19 cellular contexts compared by ENCODE assay signal in genomic region chr15:64187396-64188191, GRCh38. TPM values are rescaled to one million over a fixed set of nuclear protein-coding genes. Genes with fewer than 3 reads are reported as not detected.
DNase-seq lines count a peak whose midpoint lies in the region; ATAC-seq and TF ChIP-seq lines count a peak whose summit lies in the region.
"Had no signal": no experiment of that assay in that cellular context is flagged by ENCODE, and none has a peak within 500 bp of the region (broad histone marks: within the 10 kb centered on the region; RNA-seq: fewer than 3 reads in every experiment).

No MANE protein-coding gene starts in this region.

- in situ Hi-C loops in mammary epithelial cell (cut with MboI; ENCODE audit: low sequenced_read_pairs in 2 of 2) = no loop called here

- H3K9me3 ChIP-seq in mammary epithelial cell (replicated peaks; ENCODE audit: insufficient read depth, low read length) = no peaks in the 10 kb centered on the region
- H3K9me3 ChIP-seq: HAP-1, uterus had no signal

- no peaks in the 10 kb centered on the region for H4K20me1 ChIP-seq in mammary epithelial cell (ENCODE audit: insufficient read depth, low read length)

- no peak overlapping the region for H2AFZ ChIP-seq in mammary epithelial cell (ENCODE audit: low read depth, low read length)

- H3K27ac ChIP-seq in mammary epithelial cell (ENCODE audit: insufficient read depth, low read depth, low read length) (no peak overlapping the region), skin epidermis (peak overlapping the region in 14 of 21 experiments; percentile 7 to 79 (median 63))
- H3K27ac ChIP-seq: uterus had no signal

- peaks cover 16% of the 10 kb centered on the region for H3K4me1 Mint-ChIP-seq in activated T-cell treated with anti-CD3 and anti-CD28 coated beads, Interleukin-2, amount 50 U/mL, for 72 hours (ENCODE audit: low read depth)
- H3K4me1 Mint-ChIP-seq: memory B cell; stimulated activated naive B cell treated with anti-CD40 and anti-IgM and Interleukin-4, amounts not matched to agents 10 μg/mL and 1 μg/mL and 100 μg/mL, for 72 hours had no signal

- DNase-seq in activated T-cell treated with anti-CD3 and anti-CD28 coated beads, Interleukin-2, amount 50 U/mL, for 72 hours = no peak
- no peak for DNase-seq in activated T-cell treated with anti-CD3 and anti-CD28 coated beads, Interleukin-2, amount 50 U/mL, for 1 hour
- peak; percentile 83 for DNase-seq in HPDE6-E6E7 (ENCODE audit: extremely low spot score)
- peak; percentile 87 for DNase-seq in mammary epithelial cell
- no peak for DNase-seq in Right ventricle myocardium inferior (ENCODE audit: missing footprints)
- no peak for DNase-seq in NCI-H2107 treated with DMSO at 0.1 percent for 48 hours (lab: John Stamatoyannopoulos, UW; ENCODE audit: unreplicated experiment)
- DNase-seq: activated naive CD8-positive, alpha-beta T cell treated with anti-CD3 and anti-CD28 coated beads, Interleukin-2, amount 10 ng/mL, durations not matched to agents 7 days and 5 days; NCI-H1092 treated with DMSO at 0.1 percent for 48 hours; NCI-H2107; NCI-H748 treated with DMSO at 0.1 percent for 48 hours; stimulated activated naive B cell treated with anti-CD40 and anti-IgM and Interleukin-4, amounts not matched to agents 10 μg/mL and 1 μg/mL and 100 μg/mL, for 72 hours; SW 1271; uterus had no signal

- intact Hi-C loops in mammary epithelial cell (cut with micrococcal nuclease) = loop anchor here (1.0 kb wide), 1 partner anchor 169 kb away; the partner anchor contains the start of gene CSNK1G1
- intact Hi-C loops in Right ventricle myocardium inferior (cut with DNase I) = no loop called here

- H3K4me3 ChIP-seq in mammary epithelial cell (replicated peaks in 1 of 3; ENCODE audit: insufficient read depth in 1 of 3, low read depth in 2 of 3, low read length in 3 of 3) = no peak overlapping the region
- peak overlapping the region in 1 of 7 experiments; percentile 4 for H3K4me3 ChIP-seq in skin epidermis
- H3K4me3 ChIP-seq: HAP-1, uterus had no signal

- no peaks in the 10 kb centered on the region for H3K27me3 Mint-ChIP-seq in activated T-cell treated with anti-CD3 and anti-CD28 coated beads, Interleukin-2, amount 50 U/mL, for 72 hours (ENCODE audit: low read depth)
- H3K27me3 Mint-ChIP-seq: activated naive CD8-positive, alpha-beta T cell treated with anti-CD3 and anti-CD28 coated beads, Interleukin-2, amount 10 ng/mL, durations not matched to agents 7 days and 5 days; memory B cell; stimulated activated naive B cell treated with anti-CD40 and anti-IgM and Interleukin-4, amounts not matched to agents 10 μg/mL and 1 μg/mL and 100 μg/mL, for 72 hours had no signal

- peaks cover 15% of the 10 kb centered on the region for H3K4me1 ChIP-seq in mammary epithelial cell (ENCODE audit: insufficient read depth, low read length)
- H3K4me1 ChIP-seq: uterus had no signal

- peak; percentile 33 to 48 for ATAC-seq in activated T-cell treated with anti-CD3 and anti-CD28 coated beads, Interleukin-2, amount 50 U/mL, for 72 hours (replicated peaks in 1 of 2)
- no peak for ATAC-seq in Right ventricle myocardium inferior
- no peak for ATAC-seq in HG03039 (IDR thresholded peaks at IDR 0.05; ENCODE audit: unreplicated experiment)
- ATAC-seq: stimulated activated naive B cell treated with anti-CD40 and anti-IgM and Interleukin-4, amounts not matched to agents 10 μg/mL and 1 μg/mL and 100 μg/mL, for 72 hours had no signal

- H3K4me3 Mint-ChIP-seq in activated T-cell treated with anti-CD3 and anti-CD28 coated beads, Interleukin-2, amount 50 U/mL, for 72 hours = peak overlapping the region; percentile 0 to 84
- H3K4me3 Mint-ChIP-seq: activated naive CD8-positive, alpha-beta T cell treated with anti-CD3 and anti-CD28 coated beads, Interleukin-2, amount 10 ng/mL, durations not matched to agents 7 days and 5 days; memory B cell; nephron; stimulated activated naive B cell treated with anti-CD40 and anti-IgM and Interleukin-4, amounts not matched to agents 10 μg/mL and 1 μg/mL and 100 μg/mL, for 72 hours had no signal

- peak overlapping the region; percentile 98 for H3K27ac Mint-ChIP-seq in activated T-cell treated with anti-CD3 and anti-CD28 coated beads, Interleukin-2, amount 50 U/mL, for 72 hours
- H3K27ac Mint-ChIP-seq: activated naive CD8-positive, alpha-beta T cell treated with anti-CD3 and anti-CD28 coated beads, Interleukin-2, amount 10 ng/mL, durations not matched to agents 7 days and 5 days; memory B cell; stimulated activated naive B cell treated with anti-CD40 and anti-IgM and Interleukin-4, amounts not matched to agents 10 μg/mL and 1 μg/mL and 100 μg/mL, for 72 hours had no signal

- 44% methylated on average over 2 of the region's 2 CpGs for WGBS in mammary epithelial cell (ENCODE audit: low coverage, missing lambda C conversion rate)

- H3K27me3 ChIP-seq in mammary epithelial cell (ENCODE audit: insufficient read depth, low read length) = no peaks in the 10 kb centered on the region
- H3K27me3 ChIP-seq: uterus had no signal

- H3K4me2 ChIP-seq in mammary epithelial cell (ENCODE audit: insufficient read depth, low read depth, low read length) = no peak overlapping the region

- H3K9ac ChIP-seq in mammary epithelial cell (ENCODE audit: insufficient read depth, low read length) = no peak overlapping the region

- TF ChIP-seq CTCF in mammary epithelial cell (conservative IDR thresholded peaks at IDR 0.05 in 1 of 2, IDR thresholded peaks at IDR 0.05 in 1 of 2; ENCODE audit: extremely low read depth in 1 of 2, insufficient read depth in 1 of 2, low read depth in 1 of 2, low read length in 2 of 2) = no peak

- H3K36me3 ChIP-seq in mammary epithelial cell (ENCODE audit: insufficient read depth, low read length) = peaks cover 4% of the 10 kb centered on the region
- H3K36me3 ChIP-seq: uterus had no signal

- dilution Hi-C loops in mammary epithelial cell (cut with HindIII; ENCODE audit: low sequenced_read_pairs) = loop anchor here (5.0 kb wide), 1 partner anchor 180 kb away; no protein-coding TSS in a partner anchor

- peaks cover 3% of the 10 kb centered on the region for H3K79me2 ChIP-seq in mammary epithelial cell (ENCODE audit: insufficient read depth, low read length)

- H3K9me3 Mint-ChIP-seq in activated T-cell treated with anti-CD3 and anti-CD28 coated beads, Interleukin-2, amount 50 U/mL, for 72 hours = no peaks in the 10 kb centered on the region
- H3K9me3 Mint-ChIP-seq: activated naive CD8-positive, alpha-beta T cell treated with anti-CD3 and anti-CD28 coated beads, Interleukin-2, amount 10 ng/mL, durations not matched to agents 7 days and 5 days; memory B cell; nephron; stimulated activated naive B cell treated with anti-CD40 and anti-IgM and Interleukin-4, amounts not matched to agents 10 μg/mL and 1 μg/mL and 100 μg/mL, for 72 hours had no signal

- CTCF ChIA-PET in mammary epithelial cell (lab: Charles Lee; ENCODE audit: low non-redundant PET) = interaction anchor here (0.6 kb wide), 1 partner anchor 578 kb away, joined by 3 read pairs; no protein-coding TSS in a partner anchor

- no TSS peak for BruUV-seq in mammary epithelial cell (replicated peaks; lab: Mats Ljungman, UMichigan)

- H3K36me3 Mint-ChIP-seq in activated T-cell treated with anti-CD3 and anti-CD28 coated beads, Interleukin-2, amount 50 U/mL, for 72 hours (ENCODE audit: insufficient read depth in 2 of 2) = peaks cover 2 to 10% of the 10 kb centered on the region in 2 donors

RNA-seq across cellular contexts. Expression of gene PPIB, which starts 24.8 kb away (rescaled TPM):
- total RNA-seq in activated T-cell treated with anti-CD3 and anti-CD28 coated beads, Interleukin-2, amount 50 U/mL, for 72 hours = 100 to 1,000 TPM; 228 to 302 TPM
- total RNA-seq in mammary epithelial cell (100 to 1,000 TPM; 360 to 523 TPM), Right ventricle myocardium inferior (127 TPM)
- polyA plus RNA-seq in mammary epithelial cell = 724 TPM
- polyA minus RNA-seq in mammary epithelial cell = 421 TPM

RNA-seq across cellular contexts. Expression of gene SNX22, which starts 36.1 kb away (rescaled TPM):
- under 1 TPM; 0.60 to 0.74 TPM for total RNA-seq in activated T-cell treated with anti-CD3 and anti-CD28 coated beads, Interleukin-2, amount 50 U/mL, for 72 hours
- total RNA-seq in mammary epithelial cell (under 1 TPM; 0.17 to 0.31 TPM), Right ventricle myocardium inferior (7.4 TPM)
- 0.05 TPM for polyA plus RNA-seq in mammary epithelial cell
- polyA minus RNA-seq in mammary epithelial cell = not detected
- total RNA-seq: Daoy had no signal

Comparison
In these comparisons a context has a peak if more than half of its experiments do, and no peak if none do; other contexts are left out.
1. ATAC-seq: peak in activated T-cell treated with anti-CD3 and anti-CD28 coated beads, Interleukin-2, amount 50 U/mL, for 72 hours (2 of 2); none in Right ventricle myocardium inferior (single experiment) and HG03039 (single experiment).
2. DNase-seq: peak in HPDE6-E6E7 (single experiment) and mammary epithelial cell (single experiment); none in activated T-cell treated with anti-CD3 and anti-CD28 coated beads, Interleukin-2, amount 50 U/mL, for 72 hours (0 of 2), activated T-cell treated with anti-CD3 and anti-CD28 coated beads, Interleukin-2, amount 50 U/mL, for 1 hour (single experiment), Right ventricle myocardium inferior (single experiment) and NCI-H2107 treated with DMSO at 0.1 percent for 48 hours (single experiment).